ENCODE assay signal across 8 cellular contexts in the genomic region with DNA sequence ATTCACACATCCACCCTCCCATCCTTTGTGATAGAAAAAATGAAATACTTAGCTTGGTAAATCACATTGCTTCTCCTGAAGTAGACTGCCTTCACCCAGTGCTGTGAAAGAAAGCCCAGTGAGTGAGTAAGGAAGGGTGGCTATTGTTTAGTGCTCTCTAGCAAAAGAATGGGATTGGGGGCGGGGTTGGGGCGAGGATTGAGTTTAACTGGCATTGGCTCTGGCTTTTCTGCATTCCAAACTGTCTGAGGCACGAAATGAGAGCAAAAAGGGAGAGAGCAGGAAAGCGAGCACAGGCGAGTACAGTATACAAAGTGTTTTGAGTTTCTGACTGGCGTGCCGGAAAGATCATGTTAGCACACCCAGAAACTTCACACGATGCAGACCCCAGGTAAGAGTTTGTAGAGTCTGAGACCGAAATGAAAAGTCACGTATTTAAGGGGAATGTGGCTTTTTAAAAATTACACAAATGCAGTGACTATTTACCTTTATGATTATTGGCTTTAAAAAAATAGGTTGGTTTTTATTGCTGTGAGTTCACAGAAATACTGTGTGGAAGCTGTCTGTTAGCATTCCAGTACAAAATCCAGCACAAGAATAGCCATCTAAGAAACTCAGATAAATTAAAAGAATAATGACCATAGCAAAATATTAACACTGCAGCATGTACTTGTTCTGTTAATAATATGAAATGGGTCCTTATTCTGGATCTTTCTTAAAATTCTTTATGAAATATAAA.
DNase-seq lines count a peak whose midpoint lies in the region; ATAC-seq and TF ChIP-seq lines count a peak whose summit lies in the region.

No MANE protein-coding gene starts in this region.

- H3K36me3 Mint-ChIP-seq in GM23338 (ENCODE audit: low read depth) = no peaks in the 10 kb centered on the region

- H3K4me3 Mint-ChIP-seq in GM23338 = peak overlapping the region; percentile 74

- H3K79me2 ChIP-seq in GM23338 (replicated peaks; ENCODE audit: insufficient read depth) = peaks cover 61% of the 10 kb centered on the region

- peaks cover 41% of the 10 kb centered on the region for H3K4me1 ChIP-seq in GM23338 (ENCODE audit: insufficient read depth)

- H3K27ac Mint-ChIP-seq in GM23338 = peak overlapping the region; percentile 98

- peak overlapping the region; percentile 44 for H3K4me3 ChIP-seq in GM23338

- no peaks in the 10 kb centered on the region for H3F3A ChIP-seq in GM23338 (replicated peaks; ENCODE audit: low read depth)

- H3K27ac ChIP-seq in GM23338 (ENCODE audit: low read depth) = peak overlapping the region; percentile 81

- peaks cover 59% of the 10 kb centered on the region for H3K4me1 Mint-ChIP-seq in GM23338

- no peak overlapping the region for H2AFZ ChIP-seq in GM23338

- no peaks in the 10 kb centered on the region for H3K9me2 ChIP-seq in GM23338 (ENCODE audit: insufficient read depth)

- intact Hi-C loops in left ventricle myocardium superior (cut with micrococcal nuclease) = no loop called here

- no peaks in the 10 kb centered on the region for H4K20me1 ChIP-seq in GM23338 (replicated peaks; ENCODE audit: insufficient read depth)

- ATAC-seq in GM23338 = peak; percentile 97
- ATAC-seq in left ventricle myocardium superior = peak; percentile 66

- no peak for TF ChIP-seq CTCF in GM23338 (conservative IDR thresholded peaks at IDR 0.05; ENCODE audit: low read depth in 2 of 2)

- peak; percentile 98 for DNase-seq in GM23338 (ENCODE audit: low spot score)
- peak; percentile 48 for DNase-seq in amniotic stem cell (lab: John Stamatoyannopoulos, UW)
- peak; percentile 51 for DNase-seq in left ventricle myocardium superior
- peak; percentile 90 for DNase-seq in renal cortical epithelial cell (ENCODE audit: low read depth)
- DNase-seq in cerebellar nuclear complex (lab: John Stamatoyannopoulos, UW) = no peak
- no peak for DNase-seq in NOMO-1 treated with dmso at 0.1 percent for 144 hours (lab: John Stamatoyannopoulos, UW; ENCODE audit: unreplicated experiment)
- no peak for DNase-seq in NCI-H146 (lab: John Stamatoyannopoulos, UW)
- no peak for DNase-seq in NCI-H2196 treated with DMSO at 0.1 percent for 48 hours (lab: John Stamatoyannopoulos, UW; ENCODE audit: unreplicated experiment)

- no peaks in the 10 kb centered on the region for H3K9me3 Mint-ChIP-seq in GM23338

- H3K27me3 ChIP-seq in GM23338 (ENCODE audit: insufficient read depth) = no peaks in the 10 kb centered on the region

- H3K27me3 Mint-ChIP-seq in GM23338 (ENCODE audit: insufficient read depth, low read depth, poor library complexity) = no peaks in the 10 kb centered on the region

- no peaks in the 10 kb centered on the region for H3K36me3 ChIP-seq in GM23338 (ENCODE audit: insufficient read depth)

- peak overlapping the region; percentile 71 for H3K4me2 ChIP-seq in GM23338

TF ChIP-seq in GM23338, 12 proteins besides CTCF, POLR2A, EP300 and RAD21 (continues in another document):
- no peak for TF ChIP-seq JUNB (IDR thresholded peaks at IDR 0.05; ENCODE audit: unreplicated experiment)
- no peak for TF ChIP-seq POLR2AphosphoS5 (IDR thresholded peaks at IDR 0.05; ENCODE audit: low read depth)
- TF ChIP-seq ZNF331 (CRISPR knock-in tag; IDR thresholded peaks at IDR 0.05; ENCODE audit: low read depth) = no peak
- no peak for TF ChIP-seq CREB1 (CRISPR knock-in tag; IDR thresholded peaks at IDR 0.05; ENCODE audit: low read depth)
- TF ChIP-seq, protein P1, sequence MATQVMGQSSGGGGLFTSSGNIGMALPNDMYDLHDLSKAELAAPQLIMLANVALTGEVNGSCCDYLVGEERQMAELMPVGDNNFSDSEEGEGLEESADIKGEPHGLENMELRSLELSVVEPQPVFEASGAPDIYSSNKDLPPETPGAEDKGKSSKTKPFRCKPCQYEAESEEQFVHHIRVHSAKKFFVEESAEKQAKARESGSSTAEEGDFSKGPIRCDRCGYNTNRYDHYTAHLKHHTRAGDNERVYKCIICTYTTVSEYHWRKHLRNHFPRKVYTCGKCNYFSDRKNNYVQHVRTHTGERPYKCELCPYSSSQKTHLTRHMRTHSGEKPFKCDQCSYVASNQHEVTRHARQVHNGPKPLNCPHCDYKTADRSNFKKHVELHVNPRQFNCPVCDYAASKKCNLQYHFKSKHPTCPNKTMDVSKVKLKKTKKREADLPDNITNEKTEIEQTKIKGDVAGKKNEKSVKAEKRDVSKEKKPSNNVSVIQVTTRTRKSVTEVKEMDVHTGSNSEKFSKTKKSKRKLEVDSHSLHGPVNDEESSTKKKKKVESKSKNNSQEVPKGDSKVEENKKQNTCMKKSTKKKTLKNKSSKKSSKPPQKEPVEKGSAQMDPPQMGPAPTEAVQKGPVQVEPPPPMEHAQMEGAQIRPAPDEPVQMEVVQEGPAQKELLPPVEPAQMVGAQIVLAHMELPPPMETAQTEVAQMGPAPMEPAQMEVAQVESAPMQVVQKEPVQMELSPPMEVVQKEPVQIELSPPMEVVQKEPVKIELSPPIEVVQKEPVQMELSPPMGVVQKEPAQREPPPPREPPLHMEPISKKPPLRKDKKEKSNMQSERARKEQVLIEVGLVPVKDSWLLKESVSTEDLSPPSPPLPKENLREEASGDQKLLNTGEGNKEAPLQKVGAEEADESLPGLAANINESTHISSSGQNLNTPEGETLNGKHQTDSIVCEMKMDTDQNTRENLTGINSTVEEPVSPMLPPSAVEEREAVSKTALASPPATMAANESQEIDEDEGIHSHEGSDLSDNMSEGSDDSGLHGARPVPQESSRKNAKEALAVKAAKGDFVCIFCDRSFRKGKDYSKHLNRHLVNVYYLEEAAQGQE (IDR thresholded peaks at IDR 0.05; ENCODE audit: unreplicated experiment) = no peak
- TF ChIP-seq ZNF114 (CRISPR knock-in tag; IDR thresholded peaks at IDR 0.05) = no peak
- TF ChIP-seq EZH2 (IDR thresholded peaks at IDR 0.05; ENCODE audit: low read depth, unreplicated experiment) = no peak
- TF ChIP-seq, protein P2, sequence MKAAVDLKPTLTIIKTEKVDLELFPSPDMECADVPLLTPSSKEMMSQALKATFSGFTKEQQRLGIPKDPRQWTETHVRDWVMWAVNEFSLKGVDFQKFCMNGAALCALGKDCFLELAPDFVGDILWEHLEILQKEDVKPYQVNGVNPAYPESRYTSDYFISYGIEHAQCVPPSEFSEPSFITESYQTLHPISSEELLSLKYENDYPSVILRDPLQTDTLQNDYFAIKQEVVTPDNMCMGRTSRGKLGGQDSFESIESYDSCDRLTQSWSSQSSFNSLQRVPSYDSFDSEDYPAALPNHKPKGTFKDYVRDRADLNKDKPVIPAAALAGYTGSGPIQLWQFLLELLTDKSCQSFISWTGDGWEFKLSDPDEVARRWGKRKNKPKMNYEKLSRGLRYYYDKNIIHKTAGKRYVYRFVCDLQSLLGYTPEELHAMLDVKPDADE (IDR thresholded peaks at IDR 0.05) = no peak
- TF ChIP-seq EZH2phosphoT487 (IDR thresholded peaks at IDR 0.05; ENCODE audit: unreplicated experiment) = no peak
- no peak for TF ChIP-seq NANOG (IDR thresholded peaks at IDR 0.05; ENCODE audit: borderline replicate concordance)

Comparison
In these comparisons a context has a peak if more than half of its experiments do, and no peak if none do; other contexts are left out.
1. DNase-seq: peak in GM23338 (single experiment), amniotic stem cell (single experiment), left ventricle myocardium superior (single experiment) and renal cortical epithelial cell (single experiment); none in cerebellar nuclear complex (0 of 2), NOMO-1 treated with dmso at 0.1 percent for 144 hours (single experiment), NCI-H146 (single experiment) and NCI-H2196 treated with DMSO at 0.1 percent for 48 hours (single experiment).